8 cellular contexts compared by ENCODE assay signal in genomic region chr16:14486520-14487303, GRCh38.
DNase-seq lines count a peak whose midpoint lies in the region; ATAC-seq, FAIRE-seq and TF ChIP-seq lines count a peak whose summit lies in the region.

No MANE protein-coding gene starts in this region.

- no peak overlapping the region for H3K27ac Mint-ChIP-seq in stimulated activated effector memory CD8-positive, alpha-beta T cell treated with anti-CD3 and anti-CD28 coated beads, Interleukin-12 subunit alpha, Interleukin-12 subunit beta, amount 100 ng/mL, for 72 hours

- H3K4me3 ChIP-seq in dorsolateral prefrontal cortex, result peak overlapping the region in 58 of 59 donors; percentile 1 to 62 (median 46)
- H3K4me3 ChIP-seq in left lung, result peak overlapping the region in 1 of 2 donors; percentile 4
- no peak overlapping the region for H3K4me3 ChIP-seq in thyroid gland (replicated peaks in 1 of 3)

- peaks cover 0 to 12% of the 10 kb centered on the region in 2 donors for H3K36me3 ChIP-seq in left lung
- peaks cover 0 to 5% of the 10 kb centered on the region in 2 donors for H3K36me3 ChIP-seq in thyroid gland

- H3K27me3 ChIP-seq in dorsolateral prefrontal cortex (no peaks in the 10 kb centered on the region), left lung (no peaks in the 10 kb centered on the region), thyroid gland (no peaks in the 10 kb centered on the region)

- peak; percentile 93 for ATAC-seq in left lung
- ATAC-seq in stimulated activated effector memory CD8-positive, alpha-beta T cell treated with anti-CD3 and anti-CD28 coated beads, Interleukin-12 subunit alpha, Interleukin-12 subunit beta, amount 100 ng/mL, for 72 hours, result no peak
- no peak for ATAC-seq in GM19324 (IDR thresholded peaks at IDR 0.05; ENCODE audit: low FRiP score, unreplicated experiment)

- H3K9me3 ChIP-seq in left lung (no peaks in the 10 kb centered on the region), thyroid gland (no peaks in the 10 kb centered on the region)

- peak; percentile 97 for FAIRE-seq in GM18507 (lab: Jason Lieb, UNC)

- 31 to 35% methylated on average over 12 to 17 of the region's 20 CpGs for WGBS in thyroid gland, 2 donors

- DNase-seq in GM18507 (ENCODE audit: extremely low spot score, insufficient read length, low read depth), result no peak
- DNase-seq in OCI-M2 (lab: John Stamatoyannopoulos, UW; ENCODE audit: unreplicated experiment), result peak; percentile 25
- DNase-seq in dorsolateral prefrontal cortex, result peak; percentile 37 to 89 (median 76)
- peak in 1 of 2 donors; percentile 81 for DNase-seq in left lung
- DNase-seq in thyroid gland, result peak; percentile 91 to 94
- no peak for DNase-seq in stimulated activated effector memory CD8-positive, alpha-beta T cell treated with anti-CD3 and anti-CD28 coated beads, Interleukin-12 subunit alpha, Interleukin-12 subunit beta, amount 100 ng/mL, for 72 hours (ENCODE audit: low spot score in 2 of 2)
- DNase-seq in HuH-7.5 (ENCODE audit: low spot score), result no peak

- H3K4me1 Mint-ChIP-seq in stimulated activated effector memory CD8-positive, alpha-beta T cell treated with anti-CD3 and anti-CD28 coated beads, Interleukin-12 subunit alpha, Interleukin-12 subunit beta, amount 100 ng/mL, for 72 hours, result peaks cover 6% of the 10 kb centered on the region

- H3K27ac ChIP-seq in dorsolateral prefrontal cortex (peak overlapping the region in 58 of 59 donors; percentile 0 to 84 (median 70)), left lung (peak overlapping the region; percentile 15 to 51), thyroid gland (peak overlapping the region; percentile 28 to 62 (median 56))

- H3K9me3 Mint-ChIP-seq in stimulated activated effector memory CD8-positive, alpha-beta T cell treated with anti-CD3 and anti-CD28 coated beads, Interleukin-12 subunit alpha, Interleukin-12 subunit beta, amount 100 ng/mL, for 72 hours, result no peaks in the 10 kb centered on the region

- H3K4me1 ChIP-seq in left lung (peaks cover 5 to 20% of the 10 kb centered on the region in 2 donors), thyroid gland (peaks cover 24 to 29% of the 10 kb centered on the region in 2 donors)

- peaks cover 18% of the 10 kb centered on the region for H3K36me3 Mint-ChIP-seq in stimulated activated effector memory CD8-positive, alpha-beta T cell treated with anti-CD3 and anti-CD28 coated beads, Interleukin-12 subunit alpha, Interleukin-12 subunit beta, amount 100 ng/mL, for 72 hours

- H3K4me3 Mint-ChIP-seq in stimulated activated effector memory CD8-positive, alpha-beta T cell treated with anti-CD3 and anti-CD28 coated beads, Interleukin-12 subunit alpha, Interleukin-12 subunit beta, amount 100 ng/mL, for 72 hours, result no peak overlapping the region

- intact Hi-C loops in dorsolateral prefrontal cortex (cut with DNase I), result loop anchor here in 1 of 2 donors (1.0 to 10.0 kb wide), 3 partner anchors 15 to 52 kb away; no protein-coding TSS in a partner anchor
- intact Hi-C loops in left lung (cut with DNase I), result no loop called here
- intact Hi-C loops in thyroid gland (cut with DNase I), result loop anchor here (5.0 kb wide), 1 partner anchor 41 kb away; no protein-coding TSS in a partner anchor

- peak in 1 of 2 donors; percentile 23 for TF ChIP-seq POLR2A in thyroid gland (IDR thresholded peaks at IDR 0.05)

- TF ChIP-seq CTCF in dorsolateral prefrontal cortex (IDR thresholded peaks at IDR 0.05 in 54 of 56, conservative IDR thresholded peaks at IDR 0.05 in 2 of 56; ENCODE audit: low read depth in 1 of 56, partially characterized antibody in 56 of 56) (peak in 11 of 56 donors; percentile 7 to 44 (median 19)), left lung (IDR thresholded peaks at IDR 0.05) (no peak), thyroid gland (IDR thresholded peaks at IDR 0.05) (peak in 1 of 6 experiments; percentile 17)

Comparison
In these comparisons a context has a peak if more than half of its experiments do, and no peak if none do; other contexts are left out.
1. DNase-seq: peak in OCI-M2 (single experiment), dorsolateral prefrontal cortex (10 of 10) and thyroid gland (2 of 2); none in GM18507 (single experiment), stimulated activated effector memory CD8-positive, alpha-beta T cell treated with anti-CD3 and anti-CD28 coated beads, Interleukin-12 subunit alpha, Interleukin-12 subunit beta, amount 100 ng/mL, for 72 hours (0 of 2) and HuH-7.5 (single experiment).
2. H3K4me3 ChIP-seq: peak in dorsolateral prefrontal cortex (58 of 59); none in thyroid gland (0 of 3).
3. Peak in every context shown above with its lines, with median percentiles within 50 percentile points of each other: H3K27ac ChIP-seq.